Comparison of ENCODE assay signal across 8 cellular contexts in genomic region chr15:58043192-58043903, GRCh38.
A peak's percentile ranks its signal among the peaks of the same experiment; 100 is the strongest.
DNase-seq lines count a peak whose midpoint lies in the region; ATAC-seq and TF ChIP-seq lines count a peak whose summit lies in the region.

No MANE protein-coding gene starts in this region.

- no peak for ATAC-seq in HG02610 (IDR thresholded peaks at IDR 0.05; ENCODE audit: unreplicated experiment)

- H3K9ac ChIP-seq in OCI-LY3 (ENCODE audit: low read length): no peak overlapping the region
- no peak overlapping the region for H3K9ac ChIP-seq in adipocyte (ENCODE audit: low read length)

- TF ChIP-seq CTCF in OCI-LY3 (IDR thresholded peaks at IDR 0.05; ENCODE audit: low read depth, low read length): peak; percentile 79

- H3K4me2 ChIP-seq in OCI-LY3 (ENCODE audit: low read length): no peak overlapping the region

- no peaks in the 10 kb centered on the region for H3K79me2 ChIP-seq in OCI-LY3 (ENCODE audit: low read length)

- H3K9me3 ChIP-seq in OCI-LY3 (ENCODE audit: insufficient read depth, low read length) (no peaks in the 10 kb centered on the region), adipocyte (ENCODE audit: control insufficient read depth, low read length) (no peaks in the 10 kb centered on the region)

- no peaks in the 10 kb centered on the region for H4K20me1 ChIP-seq in OCI-LY3 (ENCODE audit: insufficient read depth, low read length)

- no peak overlapping the region for H2AFZ ChIP-seq in OCI-LY3 (ENCODE audit: low read depth, low read length)

- H3K4me1 ChIP-seq in OCI-LY3 (ENCODE audit: low read length) (no peaks in the 10 kb centered on the region), adipocyte (ENCODE audit: control insufficient read depth, insufficient read depth, low read length) (peaks cover 8% of the 10 kb centered on the region)

- H3K27ac ChIP-seq in OCI-LY3 (ENCODE audit: low read length): no peak overlapping the region

- H3K27me3 ChIP-seq in OCI-LY3 (ENCODE audit: low read depth, low read length) (peaks cover 15% of the 10 kb centered on the region; the same call in 1 of the 2 replicates), adipocyte (replicated peaks; ENCODE audit: control insufficient read depth, insufficient read depth, low read length) (no peaks in the 10 kb centered on the region)

- DNase-seq in activated gamma-delta T cell treated with Interleukin-2 at 50 U/mL for 16 hours (peak; percentile 8), activated gamma-delta T cell (lab: John Stamatoyannopoulos, UW) (no peak), adipocyte (ENCODE audit: low read depth) (peak; percentile 64), iris pigment epithelial cell (ENCODE audit: low read depth) (peak; percentile 44), NCI-H2196 treated with DMSO at 0.1 percent for 48 hours (lab: John Stamatoyannopoulos, UW; ENCODE audit: unreplicated experiment) (no peak)
- peak; percentile 23 for DNase-seq in stimulated activated CD8-positive, alpha-beta memory T cell treated with anti-CD3 and anti-CD28 coated beads, Interleukin-7, amount 100 ng/mL, for 24 hours (ENCODE audit: low read depth)

- no peaks in the 10 kb centered on the region for H3K36me3 ChIP-seq in OCI-LY3 (replicated peaks; ENCODE audit: low read depth, low read length)
- H3K36me3 ChIP-seq in adipocyte (ENCODE audit: control insufficient read depth, insufficient read depth, low read length, severe bottlenecking): no peaks in the 10 kb centered on the region

- H3K4me3 ChIP-seq in OCI-LY3 (ENCODE audit: low read length) (no peak overlapping the region), adipocyte (ENCODE audit: low read length) (no peak overlapping the region)

Comparison
In these comparisons a context has a peak if more than half of its experiments do, and no peak if none do; other contexts are left out.
1. DNase-seq: peak in activated gamma-delta T cell treated with Interleukin-2 at 50 U/mL for 16 hours (single experiment), adipocyte (single experiment), iris pigment epithelial cell (single experiment) and stimulated activated CD8-positive, alpha-beta memory T cell treated with anti-CD3 and anti-CD28 coated beads, Interleukin-7, amount 100 ng/mL, for 24 hours (single experiment); none in activated gamma-delta T cell (single experiment) and NCI-H2196 treated with DMSO at 0.1 percent for 48 hours (single experiment).